ENCODE assay signal across 9 cellular contexts in genomic region chr18:11741505-11742145, GRCh38. TPM values are rescaled to one million over a fixed set of nuclear protein-coding genes. Genes with fewer than 3 reads are reported as not detected.
DNase-seq lines count a peak whose midpoint lies in the region; ATAC-seq and TF ChIP-seq lines count a peak whose summit lies in the region.
"Had no signal": no experiment of that assay in that cellular context is flagged by ENCODE, and none has a peak within 500 bp of the region (broad histone marks: within the 10 kb centered on the region; RNA-seq: fewer than 3 reads in every experiment).

No MANE protein-coding gene starts in this region.

- no peak overlapping the region for H3K4me3 ChIP-seq in Caco-2 (ENCODE audit: low read depth, low read length)
- H3K4me3 ChIP-seq in lower lobe of right lung, result no peak overlapping the region
- H3K4me3 ChIP-seq: lung had no signal

- no peaks in the 10 kb centered on the region for H3K4me1 Mint-ChIP-seq in Caco-2 (ENCODE audit: low read depth, unreplicated experiment)
- peaks cover 4% of the 10 kb centered on the region for H3K4me1 Mint-ChIP-seq in T-helper 17 cell

- H3K36me3 Mint-ChIP-seq in Caco-2 (ENCODE audit: insufficient read depth, unreplicated experiment), result peaks cover 4% of the 10 kb centered on the region
- peaks cover 2% of the 10 kb centered on the region for H3K36me3 Mint-ChIP-seq in T-helper 17 cell (ENCODE audit: low read depth)

- ATAC-seq in lower lobe of right lung (peak in 1 of 2 donors; percentile 51), T-helper 17 cell (no peak), HG02571 (IDR thresholded peaks at IDR 0.05; ENCODE audit: unreplicated experiment) (no peak), HG03175 (IDR thresholded peaks at IDR 0.05; ENCODE audit: unreplicated experiment) (no peak)

- H3K27ac Mint-ChIP-seq in Caco-2 (ENCODE audit: unreplicated experiment) (no peak overlapping the region), T-helper 17 cell (no peak overlapping the region)

- POLR2A ChIA-PET in Caco-2 (lab: Charles Lee), result no interaction called here

- H3K27me3 Mint-ChIP-seq in Caco-2 (ENCODE audit: insufficient read depth, unreplicated experiment) (no peaks in the 10 kb centered on the region), T-helper 17 cell (peaks cover 79% of the 10 kb centered on the region)

- H3K27me3 ChIP-seq in Caco-2 (replicated peaks; ENCODE audit: control insufficient read depth, insufficient read depth, low read length), result no peaks in the 10 kb centered on the region
- H3K27me3 ChIP-seq in lower lobe of right lung (ENCODE audit: low read depth), result peaks cover 19% of the 10 kb centered on the region

- no peaks in the 10 kb centered on the region for H3K9me3 Mint-ChIP-seq in Caco-2 (ENCODE audit: unreplicated experiment)

- H3K4me3 Mint-ChIP-seq in Caco-2 (ENCODE audit: unreplicated experiment) (no peak overlapping the region), T-helper 17 cell (no peak overlapping the region)

- BruUV-seq in Caco-2 (replicated peaks; lab: Mats Ljungman, UMichigan), result no TSS peak

- intact Hi-C loops in Caco-2 (cut with micrococcal nuclease; ENCODE audit: unreplicated experiment), result loop anchor here (5.0 kb wide), 1 partner anchor 84 kb away; no protein-coding TSS in a partner anchor
- intact Hi-C loops in lower lobe of right lung (cut with DNase I), result no loop called here

- H3K4me1 ChIP-seq in Caco-2 (no peaks in the 10 kb centered on the region), lower lobe of right lung (no peaks in the 10 kb centered on the region)

- no peaks in the 10 kb centered on the region for H3K36me3 ChIP-seq in Caco-2 (ENCODE audit: control insufficient read depth, insufficient read depth, low read length)
- no peaks in the 10 kb centered on the region for H3K36me3 ChIP-seq in lower lobe of right lung

- DNase-seq in Caco-2, result peak in 1 of 2 experiments; percentile 24
- peak; percentile 30 for DNase-seq in HT-29 (ENCODE audit: low spot score)
- DNase-seq in amniotic epithelial cell (ENCODE audit: low read depth), result peak; percentile 1
- no peak for DNase-seq in lower lobe of right lung
- no peak for DNase-seq in OCI-M2 (lab: John Stamatoyannopoulos, UW; ENCODE audit: unreplicated experiment)
- DNase-seq in T-helper 17 cell, result no peak

- CTCF ChIA-PET in Caco-2 (lab: Charles Lee), result interaction anchor here (0.5 to 1.2 kb wide), 3 partner anchors 13 to 171 kb away, joined by 3 to 4 read pairs (median 3); no protein-coding TSS in a partner anchor

- H3K9me3 ChIP-seq in Caco-2 (no peaks in the 10 kb centered on the region), lower lobe of right lung (no peaks in the 10 kb centered on the region), T-helper 17 cell (ENCODE audit: control insufficient read depth, low read length, poor library complexity, severe bottlenecking) (no peaks in the 10 kb centered on the region)

- TF ChIP-seq CTCF in Caco-2 (IDR thresholded peaks at IDR 0.05; ENCODE audit: insufficient read depth in 1 of 2, low read depth in 1 of 2, low read length in 1 of 2, severe bottlenecking in 1 of 2, unreplicated experiment in 1 of 2) (peak; percentile 68 to 69), lower lobe of right lung (IDR thresholded peaks at IDR 0.05) (peak; percentile 42)

- H3K27ac ChIP-seq in lower lobe of right lung, result no peak overlapping the region

RNA-seq across cellular contexts. Expression of gene GNAL, which starts 52.6 kb away (rescaled TPM):
- 24.5 and 28.4 TPM in 2 replicates for total RNA-seq in Caco-2 (2022)
- total RNA-seq in HT-29 (2014; rRNA removed; shearing (Covaris generic)), result 0.13 and 0.23 TPM in 2 replicates
- total RNA-seq in lower lobe of right lung, result 5.6 TPM
- total RNA-seq in T-helper 17 cell, result under 1 TPM; 0.10 to 0.37 TPM

Comparison
In these comparisons a context has a peak if more than half of its experiments do, and no peak if none do; other contexts are left out.
1. DNase-seq: peak in HT-29 (single experiment) and amniotic epithelial cell (single experiment); none in lower lobe of right lung (single experiment), OCI-M2 (single experiment) and T-helper 17 cell (0 of 3).